In genomic region chr19:49058592-49058991, GRCh38 we compare ENCODE assay signal across 1 cellular context.
TF ChIP-seq lines count a peak whose summit lies in the region.

No MANE protein-coding gene starts in this region.

TF ChIP-seq in HEK293T, 16 proteins besides CTCF, POLR2A, EP300 and RAD21 (continued from another document):
- TF ChIP-seq PKNOX1 (IDR thresholded peaks at IDR 0.05): peak; percentile 39; the same call in 1 of the 2 replicates
- TF ChIP-seq SUZ12 (IDR thresholded peaks at IDR 0.05): no peak
- no peak for TF ChIP-seq FOXK2 (IDR thresholded peaks at IDR 0.05)
- no peak for TF ChIP-seq ZNF384 (IDR thresholded peaks at IDR 0.05)
- TF ChIP-seq NFRKB (IDR thresholded peaks at IDR 0.05): no peak
